ENCODE assay signal across 1 cellular context in genomic region chr1:27341525-27342252, GRCh38.
A peak's percentile ranks its signal among the peaks of the same experiment; 100 is the strongest.
TF ChIP-seq lines count a peak whose summit lies in the region.

Gene SYTL1, plus strand, starts transcription at chr1:27342022. Its CDS starts 3,313 bp downstream, at chr1:27345335.

TF ChIP-seq in HepG2, 621 proteins besides CTCF, POLR2A, EP300 and RAD21 (continued from another document and continues in another):
- TF ChIP-seq, protein P1, sequence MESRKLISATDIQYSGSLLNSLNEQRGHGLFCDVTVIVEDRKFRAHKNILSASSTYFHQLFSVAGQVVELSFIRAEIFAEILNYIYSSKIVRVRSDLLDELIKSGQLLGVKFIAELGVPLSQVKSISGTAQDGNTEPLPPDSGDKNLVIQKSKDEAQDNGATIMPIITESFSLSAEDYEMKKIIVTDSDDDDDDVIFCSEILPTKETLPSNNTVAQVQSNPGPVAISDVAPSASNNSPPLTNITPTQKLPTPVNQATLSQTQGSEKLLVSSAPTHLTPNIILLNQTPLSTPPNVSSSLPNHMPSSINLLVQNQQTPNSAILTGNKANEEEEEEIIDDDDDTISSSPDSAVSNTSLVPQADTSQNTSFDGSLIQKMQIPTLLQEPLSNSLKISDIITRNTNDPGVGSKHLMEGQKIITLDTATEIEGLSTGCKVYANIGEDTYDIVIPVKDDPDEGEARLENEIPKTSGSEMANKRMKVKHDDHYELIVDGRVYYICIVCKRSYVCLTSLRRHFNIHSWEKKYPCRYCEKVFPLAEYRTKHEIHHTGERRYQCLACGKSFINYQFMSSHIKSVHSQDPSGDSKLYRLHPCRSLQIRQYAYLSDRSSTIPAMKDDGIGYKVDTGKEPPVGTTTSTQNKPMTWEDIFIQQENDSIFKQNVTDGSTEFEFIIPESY (CRISPR knock-in tag; IDR thresholded peaks at IDR 0.05), result peak; percentile 6; the same call in 1 of the 2 replicates
- 0 out of 2 replicates have a peak, but pooled peaks have one; percentile 25 for TF ChIP-seq IRF9 (CRISPR knock-in tag; IDR thresholded peaks at IDR 0.05; ENCODE audit: borderline replicate concordance)
- no peak for TF ChIP-seq E2F2 (CRISPR knock-in tag; IDR thresholded peaks at IDR 0.05; ENCODE audit: borderline replicate concordance)
- TF ChIP-seq ZNF7 (CRISPR knock-in tag; IDR thresholded peaks at IDR 0.05), result no peak
- no peak for TF ChIP-seq ZNF230 (CRISPR knock-in tag; IDR thresholded peaks at IDR 0.05)
- TF ChIP-seq ZNF543 (CRISPR knock-in tag; IDR thresholded peaks at IDR 0.05), result no peak
- TF ChIP-seq, protein P2, sequence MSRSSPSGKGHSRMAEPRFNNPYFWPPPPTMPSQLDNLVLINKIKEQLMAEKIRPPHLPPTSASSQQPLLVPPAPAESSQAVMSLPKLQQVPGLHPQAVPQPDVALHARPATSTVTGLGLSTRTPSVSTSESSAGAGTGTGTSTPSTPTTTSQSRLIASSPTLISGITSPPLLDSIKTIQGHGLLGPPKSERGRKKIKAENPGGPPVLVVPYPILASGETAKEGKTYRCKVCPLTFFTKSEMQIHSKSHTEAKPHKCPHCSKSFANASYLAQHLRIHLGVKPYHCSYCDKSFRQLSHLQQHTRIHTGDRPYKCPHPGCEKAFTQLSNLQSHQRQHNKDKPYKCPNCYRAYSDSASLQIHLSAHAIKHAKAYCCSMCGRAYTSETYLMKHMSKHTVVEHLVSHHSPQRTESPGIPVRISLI (CRISPR knock-in tag; IDR thresholded peaks at IDR 0.05; ENCODE audit: borderline replicate concordance), result no peak
- no peak for TF ChIP-seq ZNF44 (CRISPR knock-in tag; IDR thresholded peaks at IDR 0.05)
- no peak for TF ChIP-seq ZNF883 (CRISPR knock-in tag; IDR thresholded peaks at IDR 0.05; ENCODE audit: not compliant biosample characterization)
- TF ChIP-seq, protein P3, sequence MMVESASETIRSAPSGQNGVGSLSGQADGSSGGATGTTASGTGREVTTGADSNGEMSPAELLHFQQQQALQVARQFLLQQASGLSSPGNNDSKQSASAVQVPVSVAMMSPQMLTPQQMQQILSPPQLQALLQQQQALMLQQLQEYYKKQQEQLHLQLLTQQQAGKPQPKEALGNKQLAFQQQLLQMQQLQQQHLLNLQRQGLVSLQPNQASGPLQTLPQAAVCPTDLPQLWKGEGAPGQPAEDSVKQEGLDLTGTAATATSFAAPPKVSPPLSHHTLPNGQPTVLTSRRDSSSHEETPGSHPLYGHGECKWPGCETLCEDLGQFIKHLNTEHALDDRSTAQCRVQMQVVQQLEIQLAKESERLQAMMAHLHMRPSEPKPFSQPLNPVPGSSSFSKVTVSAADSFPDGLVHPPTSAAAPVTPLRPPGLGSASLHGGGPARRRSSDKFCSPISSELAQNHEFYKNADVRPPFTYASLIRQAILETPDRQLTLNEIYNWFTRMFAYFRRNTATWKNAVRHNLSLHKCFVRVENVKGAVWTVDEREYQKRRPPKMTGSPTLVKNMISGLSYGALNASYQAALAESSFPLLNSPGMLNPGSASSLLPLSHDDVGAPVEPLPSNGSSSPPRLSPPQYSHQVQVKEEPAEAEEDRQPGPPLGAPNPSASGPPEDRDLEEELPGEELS (CRISPR knock-in tag; IDR thresholded peaks at IDR 0.05), result 0 out of 2 replicates have a peak, but pooled peaks have one; percentile 40
- no peak for TF ChIP-seq SMARCC2 (IDR thresholded peaks at IDR 0.05)
- no peak for TF ChIP-seq FOXK2 (IDR thresholded peaks at IDR 0.05)
- TF ChIP-seq ZNF598 (CRISPR knock-in tag; IDR thresholded peaks at IDR 0.05; ENCODE audit: borderline replicate concordance), result no peak
- no peak for TF ChIP-seq MLXIP (CRISPR knock-in tag; IDR thresholded peaks at IDR 0.05; ENCODE audit: borderline replicate concordance)
- no peak for TF ChIP-seq RARG (CRISPR knock-in tag; IDR thresholded peaks at IDR 0.05; ENCODE audit: low read depth)
- TF ChIP-seq ZNF329 (CRISPR knock-in tag; IDR thresholded peaks at IDR 0.05; ENCODE audit: low read depth), result no peak
- no peak for TF ChIP-seq CAMTA2 (CRISPR knock-in tag; IDR thresholded peaks at IDR 0.05; ENCODE audit: borderline replicate concordance)
- TF ChIP-seq ZNF672 (CRISPR knock-in tag; IDR thresholded peaks at IDR 0.05), result no peak
- TF ChIP-seq, protein P4, sequence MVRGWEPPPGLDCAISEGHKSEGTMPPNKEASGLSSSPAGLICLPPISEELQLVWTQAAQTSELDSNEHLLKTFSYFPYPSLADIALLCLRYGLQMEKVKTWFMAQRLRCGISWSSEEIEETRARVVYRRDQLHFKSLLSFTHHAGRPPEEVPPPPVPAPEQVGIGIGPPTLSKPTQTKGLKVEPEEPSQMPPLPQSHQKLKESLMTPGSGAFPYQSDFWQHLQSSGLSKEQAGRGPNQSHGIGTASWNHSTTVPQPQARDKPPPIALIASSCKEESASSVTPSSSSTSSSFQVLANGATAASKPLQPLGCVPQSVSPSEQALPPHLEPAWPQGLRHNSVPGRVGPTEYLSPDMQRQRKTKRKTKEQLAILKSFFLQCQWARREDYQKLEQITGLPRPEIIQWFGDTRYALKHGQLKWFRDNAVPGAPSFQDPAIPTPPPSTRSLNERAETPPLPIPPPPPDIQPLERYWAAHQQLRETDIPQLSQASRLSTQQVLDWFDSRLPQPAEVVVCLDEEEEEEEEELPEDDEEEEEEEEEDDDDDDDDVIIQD (CRISPR knock-in tag; IDR thresholded peaks at IDR 0.05; ENCODE audit: low read depth), result no peak
- no peak for TF ChIP-seq ZNF251 (CRISPR knock-in tag; IDR thresholded peaks at IDR 0.05)
- TF ChIP-seq ZNF367 (CRISPR knock-in tag; IDR thresholded peaks at IDR 0.05; ENCODE audit: borderline replicate concordance), result no peak
- TF ChIP-seq NFRKB (IDR thresholded peaks at IDR 0.05), result no peak
- TF ChIP-seq, protein P5, sequence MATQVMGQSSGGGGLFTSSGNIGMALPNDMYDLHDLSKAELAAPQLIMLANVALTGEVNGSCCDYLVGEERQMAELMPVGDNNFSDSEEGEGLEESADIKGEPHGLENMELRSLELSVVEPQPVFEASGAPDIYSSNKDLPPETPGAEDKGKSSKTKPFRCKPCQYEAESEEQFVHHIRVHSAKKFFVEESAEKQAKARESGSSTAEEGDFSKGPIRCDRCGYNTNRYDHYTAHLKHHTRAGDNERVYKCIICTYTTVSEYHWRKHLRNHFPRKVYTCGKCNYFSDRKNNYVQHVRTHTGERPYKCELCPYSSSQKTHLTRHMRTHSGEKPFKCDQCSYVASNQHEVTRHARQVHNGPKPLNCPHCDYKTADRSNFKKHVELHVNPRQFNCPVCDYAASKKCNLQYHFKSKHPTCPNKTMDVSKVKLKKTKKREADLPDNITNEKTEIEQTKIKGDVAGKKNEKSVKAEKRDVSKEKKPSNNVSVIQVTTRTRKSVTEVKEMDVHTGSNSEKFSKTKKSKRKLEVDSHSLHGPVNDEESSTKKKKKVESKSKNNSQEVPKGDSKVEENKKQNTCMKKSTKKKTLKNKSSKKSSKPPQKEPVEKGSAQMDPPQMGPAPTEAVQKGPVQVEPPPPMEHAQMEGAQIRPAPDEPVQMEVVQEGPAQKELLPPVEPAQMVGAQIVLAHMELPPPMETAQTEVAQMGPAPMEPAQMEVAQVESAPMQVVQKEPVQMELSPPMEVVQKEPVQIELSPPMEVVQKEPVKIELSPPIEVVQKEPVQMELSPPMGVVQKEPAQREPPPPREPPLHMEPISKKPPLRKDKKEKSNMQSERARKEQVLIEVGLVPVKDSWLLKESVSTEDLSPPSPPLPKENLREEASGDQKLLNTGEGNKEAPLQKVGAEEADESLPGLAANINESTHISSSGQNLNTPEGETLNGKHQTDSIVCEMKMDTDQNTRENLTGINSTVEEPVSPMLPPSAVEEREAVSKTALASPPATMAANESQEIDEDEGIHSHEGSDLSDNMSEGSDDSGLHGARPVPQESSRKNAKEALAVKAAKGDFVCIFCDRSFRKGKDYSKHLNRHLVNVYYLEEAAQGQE (IDR thresholded peaks at IDR 0.05; ENCODE audit: borderline replicate concordance in 1 of 2, low read depth in 1 of 2, low read length in 2 of 2), result no peak
- TF ChIP-seq NFIC (IDR thresholded peaks at IDR 0.05; ENCODE audit: low read length), result no peak
- no peak for TF ChIP-seq PAF1 (CRISPR knock-in tag; IDR thresholded peaks at IDR 0.05)
- TF ChIP-seq, protein P6, sequence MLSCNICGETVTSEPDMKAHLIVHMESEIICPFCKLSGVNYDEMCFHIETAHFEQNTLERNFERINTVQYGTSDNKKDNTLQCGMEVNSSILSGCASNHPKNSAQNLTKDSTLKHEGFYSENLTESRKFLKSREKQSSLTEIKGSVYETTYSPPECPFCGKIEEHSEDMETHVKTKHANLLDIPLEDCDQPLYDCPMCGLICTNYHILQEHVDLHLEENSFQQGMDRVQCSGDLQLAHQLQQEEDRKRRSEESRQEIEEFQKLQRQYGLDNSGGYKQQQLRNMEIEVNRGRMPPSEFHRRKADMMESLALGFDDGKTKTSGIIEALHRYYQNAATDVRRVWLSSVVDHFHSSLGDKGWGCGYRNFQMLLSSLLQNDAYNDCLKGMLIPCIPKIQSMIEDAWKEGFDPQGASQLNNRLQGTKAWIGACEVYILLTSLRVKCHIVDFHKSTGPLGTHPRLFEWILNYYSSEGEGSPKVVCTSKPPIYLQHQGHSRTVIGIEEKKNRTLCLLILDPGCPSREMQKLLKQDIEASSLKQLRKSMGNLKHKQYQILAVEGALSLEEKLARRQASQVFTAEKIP (CRISPR knock-in tag; IDR thresholded peaks at IDR 0.05; ENCODE audit: borderline replicate concordance), result no peak
- no peak for TF ChIP-seq ATF1 (CRISPR knock-in tag; IDR thresholded peaks at IDR 0.05)
- TF ChIP-seq, protein P7, sequence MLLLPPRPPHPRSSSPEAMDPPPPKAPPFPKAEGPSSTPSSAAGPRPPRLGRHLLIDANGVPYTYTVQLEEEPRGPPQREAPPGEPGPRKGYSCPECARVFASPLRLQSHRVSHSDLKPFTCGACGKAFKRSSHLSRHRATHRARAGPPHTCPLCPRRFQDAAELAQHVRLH (CRISPR knock-in tag; IDR thresholded peaks at IDR 0.05; ENCODE audit: borderline replicate concordance, low read depth), result no peak
- peak; percentile 30; the same call in 1 of the 2 replicates for TF ChIP-seq ZNF766 (CRISPR knock-in tag; IDR thresholded peaks at IDR 0.05; ENCODE audit: borderline replicate concordance)
- TF ChIP-seq MED8 (CRISPR knock-in tag; IDR thresholded peaks at IDR 0.05; ENCODE audit: insufficient replicate concordance), result no peak
- TF ChIP-seq ZNF180 (CRISPR knock-in tag; IDR thresholded peaks at IDR 0.05; ENCODE audit: borderline replicate concordance, low read depth), result no peak
- TF ChIP-seq ZNF75D (CRISPR knock-in tag; IDR thresholded peaks at IDR 0.05; ENCODE audit: borderline replicate concordance), result no peak
- TF ChIP-seq, protein P8, sequence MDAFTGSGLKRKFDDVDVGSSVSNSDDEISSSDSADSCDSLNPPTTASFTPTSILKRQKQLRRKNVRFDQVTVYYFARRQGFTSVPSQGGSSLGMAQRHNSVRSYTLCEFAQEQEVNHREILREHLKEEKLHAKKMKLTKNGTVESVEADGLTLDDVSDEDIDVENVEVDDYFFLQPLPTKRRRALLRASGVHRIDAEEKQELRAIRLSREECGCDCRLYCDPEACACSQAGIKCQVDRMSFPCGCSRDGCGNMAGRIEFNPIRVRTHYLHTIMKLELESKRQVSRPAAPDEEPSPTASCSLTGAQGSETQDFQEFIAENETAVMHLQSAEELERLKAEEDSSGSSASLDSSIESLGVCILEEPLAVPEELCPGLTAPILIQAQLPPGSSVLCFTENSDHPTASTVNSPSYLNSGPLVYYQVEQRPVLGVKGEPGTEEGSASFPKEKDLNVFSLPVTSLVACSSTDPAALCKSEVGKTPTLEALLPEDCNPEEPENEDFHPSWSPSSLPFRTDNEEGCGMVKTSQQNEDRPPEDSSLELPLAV (CRISPR knock-in tag; conservative IDR thresholded peaks at IDR 0.05; ENCODE audit: low read depth), result no peak
- no peak for TF ChIP-seq ZNF652 (CRISPR knock-in tag; IDR thresholded peaks at IDR 0.05; ENCODE audit: borderline replicate concordance, low read depth)
- TF ChIP-seq ZNF713 (CRISPR knock-in tag; IDR thresholded peaks at IDR 0.05), result no peak
- TF ChIP-seq ZNF549 (CRISPR knock-in tag; IDR thresholded peaks at IDR 0.05), result no peak
- no peak for TF ChIP-seq ZNF143 (CRISPR knock-in tag; IDR thresholded peaks at IDR 0.05)
- TF ChIP-seq MEIS2 (CRISPR knock-in tag; IDR thresholded peaks at IDR 0.05), result peak; percentile 54; the same call in 1 of the 2 replicates
- TF ChIP-seq HNF4A (CRISPR knock-in tag; IDR thresholded peaks at IDR 0.05), result no peak
- TF ChIP-seq SRY (CRISPR knock-in tag; IDR thresholded peaks at IDR 0.05), result no peak
- no peak for TF ChIP-seq HMG20A (CRISPR knock-in tag; IDR thresholded peaks at IDR 0.05; ENCODE audit: borderline replicate concordance)
- no peak for TF ChIP-seq ZNF816 (CRISPR knock-in tag; IDR thresholded peaks at IDR 0.05; ENCODE audit: borderline replicate concordance)
- peak; percentile 57; the same call in 1 of the 2 replicates for TF ChIP-seq HOXA5 (CRISPR knock-in tag; IDR thresholded peaks at IDR 0.05)
- TF ChIP-seq TMF1 (CRISPR knock-in tag; IDR thresholded peaks at IDR 0.05; ENCODE audit: low read depth), result no peak
